Comparison of ENCODE assay signal across 9 cellular contexts in genomic region chrX:103253608-103254007, GRCh38. TPM values are rescaled to one million over a fixed set of nuclear protein-coding genes. Genes with fewer than 3 reads are reported as not detected.
A peak's percentile ranks its signal among the peaks of the same experiment; 100 is the strongest.
DNase-seq lines count a peak whose midpoint lies in the region; ATAC-seq, FAIRE-seq and TF ChIP-seq lines count a peak whose summit lies in the region.
"Had no signal": no experiment of that assay in that cellular context is flagged by ENCODE, and none has a peak within 500 bp of the region (broad histone marks: within the 10 kb centered on the region; RNA-seq: fewer than 3 reads in every experiment).

No MANE protein-coding gene starts in this region.

- H3K27me3 ChIP-seq in colonic mucosa: no peaks in the 10 kb centered on the region
- H3K27me3 ChIP-seq in mucosa of stomach (ENCODE audit: control insufficient read depth, insufficient read depth, low read length): no peaks in the 10 kb centered on the region

- ATAC-seq in A549 (no peak), HG03095 (IDR thresholded peaks at IDR 0.05; ENCODE audit: unreplicated experiment) (no peak)

- 83% methylated on average over 8 of the region's 8 CpGs for WGBS in A549 (ENCODE audit: missing lambda C conversion rate)

- peak overlapping the region; percentile 85 for H3K4me2 ChIP-seq in A549

- no peak for TF ChIP-seq CTCF in A549 (IDR thresholded peaks at IDR 0.05)
- TF ChIP-seq CTCF in colonic mucosa (IDR thresholded peaks at IDR 0.05): no peak
- no peak for TF ChIP-seq CTCF in GM20000 (IDR thresholded peaks at IDR 0.05; ENCODE audit: extremely low read depth, missing control alignments)

- CTCF ChIA-PET in A549 (lab: Yijun Ruan, JAX): no interaction called here

- H3K9ac ChIP-seq in colonic mucosa (ENCODE audit: low read depth in 2 of 2, low read length in 2 of 2) (peak overlapping the region; percentile 70 to 72), mucosa of stomach (ENCODE audit: low read length) (peak overlapping the region; percentile 93)

- H3K4me3 ChIP-seq in A549 (peak overlapping the region; percentile 78), colonic mucosa (peak overlapping the region; percentile 36), mucosa of stomach (ENCODE audit: low read length) (peak overlapping the region; percentile 92)

- TF ChIP-seq RAD21 in A549 (conservative IDR thresholded peaks at IDR 0.05 in 1 of 2, IDR thresholded peaks at IDR 0.05 in 1 of 2): no peak

- H3K9me3 ChIP-seq in A549: no peaks in the 10 kb centered on the region
- no peaks in the 10 kb centered on the region for H3K9me3 ChIP-seq in colonic mucosa
- no peaks in the 10 kb centered on the region for H3K9me3 ChIP-seq in mucosa of stomach (ENCODE audit: control insufficient read depth, low read length)

- TF ChIP-seq EP300 in A549 (IDR thresholded peaks at IDR 0.05): no peak

- no peak for FAIRE-seq in A549 (lab: Jason Lieb, UNC)

- no peak for TF ChIP-seq POLR2A in A549 (IDR thresholded peaks at IDR 0.05; ENCODE audit: low read length)

- intact Hi-C loops in colonic mucosa (cut with DNase I): loop anchor here (5.0 kb wide), 1 partner anchor 41 kb away; no protein-coding TSS in a partner anchor

- H3K4me1 ChIP-seq in A549 (no peaks in the 10 kb centered on the region), colonic mucosa (no peaks in the 10 kb centered on the region), mucosa of stomach (ENCODE audit: control insufficient read depth, insufficient read depth, low read length) (no peaks in the 10 kb centered on the region)

- no peak for DNase-seq in A549 (ENCODE audit: low read depth in 1 of 2, low spot score in 1 of 2)
- DNase-seq in LHCN-M2 (ENCODE audit: low read depth): peak; percentile 9
- DNase-seq in colonic mucosa: no peak
- no peak for DNase-seq in GM20000 (ENCODE audit: low spot score)
- DNase-seq in activated gamma-delta T cell treated with Interleukin-2 at 50 U/mL for 16 hours: no peak
- DNase-seq in stimulated activated CD4-positive, alpha-beta T cell treated with anti-CD3 and anti-CD28 coated beads, Interleukin-2, amount 100 ng/mL, for 48 hours: no peak

- H3K36me3 ChIP-seq in colonic mucosa (no peaks in the 10 kb centered on the region), mucosa of stomach (ENCODE audit: control insufficient read depth, insufficient read depth, low read length) (no peaks in the 10 kb centered on the region)

- H3K27ac ChIP-seq in A549 (peak overlapping the region; percentile 75 to 89; a peak in 4 of 6 replicates), colonic mucosa (peak overlapping the region; percentile 60)

- POLR2A ChIA-PET in A549 (lab: Yijun Ruan, JAX): no interaction called here

TF ChIP-seq in A549, 52 proteins besides CTCF, POLR2A, EP300 and RAD21:
- TF ChIP-seq JUN (IDR thresholded peaks at IDR 0.05): no peak

RNA-seq across cellular contexts. Expression of gene TCEAL8, which starts 1.3 kb away (rescaled TPM):
- 41.0 and 59.4 TPM in 2 replicates for polyA plus RNA-seq in A549 (2011; rRNA removed)
- polyA plus RNA-seq in A549 (2012; cell fraction: cytosol; rRNA removed): 9.4 and 9.9 TPM in 2 replicates
- 2.0 and 4.4 TPM in 2 replicates for polyA plus RNA-seq in A549 (2012; cell fraction: nucleus; rRNA removed)
- 37.1 to 47.9 TPM (median 45.5 TPM) in 3 replicates for polyA plus RNA-seq in A549 (2017; fragmentation: RNase III; extraction: RNeasy Plus Mini Kit Qiagen cat#74134 plus additional on column Dnase treatment)
- 3.7 and 4.3 TPM in 2 replicates for polyA minus RNA-seq in A549 (2011; rRNA and poly(A)+ RNA removed)
- total RNA-seq in LHCN-M2 (2014; rRNA removed): 144 and 146 TPM in 2 replicates
- 90.2 TPM for polyA plus RNA-seq in LHCN-M2 (2012)
- total RNA-seq in colonic mucosa: 10 to 100 TPM; 39.0 to 44.4 TPM

RNA-seq across cellular contexts. Expression of gene TCEAL5, which starts 22.9 kb away (rescaled TPM):
- polyA plus RNA-seq in A549 (2011; rRNA removed): not detected in 2 replicates
- not detected in 2 replicates for polyA plus RNA-seq in A549 (2012; cell fraction: cytosol; rRNA removed)
- not detected in 2 replicates for polyA plus RNA-seq in A549 (2012; cell fraction: nucleus; rRNA removed)
- not detected in 3 replicates for polyA plus RNA-seq in A549 (2017; fragmentation: RNase III; extraction: RNeasy Plus Mini Kit Qiagen cat#74134 plus additional on column Dnase treatment)
- polyA minus RNA-seq in A549 (2011; rRNA and poly(A)+ RNA removed): not detected in 2 replicates
- not detected in 2 replicates for total RNA-seq in LHCN-M2 (2014; rRNA removed)
- polyA plus RNA-seq in LHCN-M2 (2012): not detected
- total RNA-seq in colonic mucosa: under 1 TPM in 1 of 2 donors, not detected in 1; 0.35 TPM
- total RNA-seq: dermis microvascular lymphatic vessel endothelial cell had no signal

RNA-seq across cellular contexts. Expression of gene BEX4, which starts 38.7 kb away (rescaled TPM):
- polyA plus RNA-seq in A549 (2011; rRNA removed) (1.7 and 2.4 TPM in 2 replicates), A549 (2017; fragmentation: RNase III; extraction: RNeasy Plus Mini Kit Qiagen cat#74134 plus additional on column Dnase treatment) (0.51 to 0.85 TPM (median 0.75 TPM) in 3 replicates)
- polyA plus RNA-seq in A549 (2012; cell fraction: cytosol; rRNA removed): 0.40 and 0.56 TPM in 2 replicates
- 0.12 and 0.13 TPM in 2 replicates for polyA plus RNA-seq in A549 (2012; cell fraction: nucleus; rRNA removed)
- polyA minus RNA-seq in A549 (2011; rRNA and poly(A)+ RNA removed): not detected in 2 replicates
- total RNA-seq in LHCN-M2 (2014; rRNA removed) (1.5 and 1.9 TPM in 2 replicates), colonic mucosa (10 to 100 TPM in 1 of 2 donors, 1 to 10 TPM in 1; 7.6 to 16.4 TPM)
- polyA plus RNA-seq in LHCN-M2 (2012): 6.2 TPM

RNA-seq across cellular contexts. Expression of gene BEX2, which starts 57.2 kb away (rescaled TPM):
- polyA plus RNA-seq in A549 (2011; rRNA removed) (16.9 and 19.8 TPM in 2 replicates), A549 (2017; fragmentation: RNase III; extraction: RNeasy Plus Mini Kit Qiagen cat#74134 plus additional on column Dnase treatment) (2.5 to 3.2 TPM (median 2.8 TPM) in 3 replicates)
- 2.0 and 2.8 TPM in 2 replicates for polyA plus RNA-seq in A549 (2012; cell fraction: cytosol; rRNA removed)
- polyA plus RNA-seq in A549 (2012; cell fraction: nucleus; rRNA removed): 0.90 and 1.5 TPM in 2 replicates
- polyA minus RNA-seq in A549 (2011; rRNA and poly(A)+ RNA removed): 2.5 TPM in 2 replicates
- total RNA-seq in LHCN-M2 (2014; rRNA removed) (0.57 and 0.58 TPM in 2 replicates), colonic mucosa (1 to 10 TPM; 6.1 to 6.6 TPM)
- polyA plus RNA-seq in LHCN-M2 (2012): 0.81 TPM

Comparison
In these comparisons a context has a peak if more than half of its experiments do, and no peak if none do; other contexts are left out.
1. H3K4me3 ChIP-seq: peak in every context shown above with its lines; median percentile 92 in mucosa of stomach; 78 in A549; 36 in colonic mucosa.